In the genomic region with DNA sequence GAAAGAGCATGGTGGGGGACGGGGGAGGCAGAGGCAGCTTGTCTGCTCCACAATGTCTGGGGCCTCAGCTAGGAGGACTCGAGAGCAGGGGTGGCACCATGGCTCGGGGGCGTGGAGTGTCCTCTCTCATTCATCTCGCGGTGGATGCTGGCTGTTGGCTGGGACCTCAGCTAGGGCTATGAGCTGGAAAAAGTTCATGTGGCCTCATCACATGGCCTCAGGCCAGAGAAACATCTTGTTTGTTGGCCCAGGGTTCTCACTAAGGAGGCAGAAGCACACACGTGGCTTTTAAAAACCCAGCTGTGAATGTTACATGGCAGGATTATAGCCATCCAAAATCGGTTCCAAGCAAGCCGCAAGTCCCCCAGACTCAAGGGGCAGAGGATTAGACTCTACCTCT, we compare ENCODE assay signal across 14 cellular contexts. TPM values are rescaled to one million over a fixed set of nuclear protein-coding genes. Genes with fewer than 3 reads are reported as not detected.
DNase-seq lines count a peak whose midpoint lies in the region; ATAC-seq, FAIRE-seq and TF ChIP-seq lines count a peak whose summit lies in the region.
"Had no signal": no experiment of that assay in that cellular context is flagged by ENCODE, and none has a peak within 500 bp of the region (broad histone marks: within the 10 kb centered on the region; RNA-seq: fewer than 3 reads in every experiment).

No MANE protein-coding gene starts in this region.

- H3K27me3 Mint-ChIP-seq in HFFc6 (ENCODE audit: insufficient read depth): peaks cover 2% of the 10 kb centered on the region
- H3K27me3 Mint-ChIP-seq: activated B cell treated with CpG ODN at 0.5 μM for 24 hours; activated T-cell treated with anti-CD3 and anti-CD28 coated beads, Interleukin-2, amount 50 U/mL, for 24 hours; natural killer cell treated with Interleukin-12 subunit alpha and Interleukin-12 subunit beta and Interleukin-15 and Interleukin-18, amount 100 ng/mL, for 72 hours had no signal

- no peaks in the 10 kb centered on the region for H3K27me3 ChIP-seq in lower lobe of right lung (ENCODE audit: low read depth)
- no peaks in the 10 kb centered on the region for H3K27me3 ChIP-seq in A673 (replicated peaks; ENCODE audit: insufficient read depth, low read depth, low read length, poor library complexity)

- H3K9me3 ChIP-seq in lower lobe of right lung (no peaks in the 10 kb centered on the region), A673 (ENCODE audit: low read depth, low read length, poor library complexity, severe bottlenecking) (no peaks in the 10 kb centered on the region)

- no peak overlapping the region for H3K4me3 ChIP-seq in lower lobe of right lung
- H3K4me3 ChIP-seq in A673 (ENCODE audit: low read depth, low read length, poor library complexity, severe bottlenecking): no peak overlapping the region

- H3K36me3 ChIP-seq in lower lobe of right lung: peaks cover 23% of the 10 kb centered on the region
- H3K36me3 ChIP-seq in A673 (ENCODE audit: insufficient read depth, low read length, poor library complexity, severe bottlenecking): peaks cover 26% of the 10 kb centered on the region

- CTCF ChIA-PET in A673 (lab: Charles Lee): no interaction called here

- no peak overlapping the region for H3K4me3 Mint-ChIP-seq in HFFc6
- H3K4me3 Mint-ChIP-seq: activated B cell treated with CpG ODN at 0.5 μM for 24 hours; activated T-cell treated with anti-CD3 and anti-CD28 coated beads, Interleukin-2, amount 50 U/mL, for 24 hours; natural killer cell treated with Interleukin-12 subunit alpha and Interleukin-12 subunit beta and Interleukin-15 and Interleukin-18, amount 100 ng/mL, for 72 hours had no signal

- no peak for ATAC-seq in lower lobe of right lung
- ATAC-seq: natural killer cell treated with Interleukin-12 subunit alpha and Interleukin-12 subunit beta and Interleukin-15 and Interleukin-18, amount 100 ng/mL, for 72 hours had no signal

- peaks cover 28% of the 10 kb centered on the region for H3K36me3 Mint-ChIP-seq in HFFc6 (ENCODE audit: low read depth)

- peak overlapping the region; percentile 73 for H3K27ac Mint-ChIP-seq in HFFc6
- H3K27ac Mint-ChIP-seq: activated B cell treated with CpG ODN at 0.5 μM for 24 hours; activated T-cell treated with anti-CD3 and anti-CD28 coated beads, Interleukin-2, amount 50 U/mL, for 24 hours; natural killer cell treated with Interleukin-12 subunit alpha and Interleukin-12 subunit beta and Interleukin-15 and Interleukin-18, amount 100 ng/mL, for 72 hours had no signal

- TF ChIP-seq CTCF in HFFc6 (IDR thresholded peaks at IDR 0.05): peak; percentile 27; the same call in 1 of the 2 replicates
- no peak for TF ChIP-seq CTCF in lower lobe of right lung (IDR thresholded peaks at IDR 0.05)
- no peak for TF ChIP-seq CTCF in A673 (conservative IDR thresholded peaks at IDR 0.05; ENCODE audit: low read depth, low read length)

- no peak for FAIRE-seq in HTR-8/SVneo (lab: Jason Lieb, UNC)
- FAIRE-seq: islet of Langerhans had no signal

- POLR2A ChIA-PET in A673 (lab: Charles Lee; ENCODE audit: low non-redundant PET): no interaction called here

- H3K4me1 Mint-ChIP-seq in HFFc6 (ENCODE audit: low read depth): peaks cover 18% of the 10 kb centered on the region

- intact Hi-C loops in lower lobe of right lung (cut with DNase I): loop anchor here (10.0 kb wide), 1 partner anchor 49 kb away; no protein-coding TSS in a partner anchor
- intact Hi-C loops in A673 (cut with micrococcal nuclease; ENCODE audit: unreplicated experiment): loop anchor here (10.0 kb wide), 1 partner anchor 799 kb away; no protein-coding TSS in a partner anchor

- peak; percentile 59 for DNase-seq in AG08396 (ENCODE audit: low spot score)
- peak; percentile 75 for DNase-seq in HFFc6
- peak; percentile 80 for DNase-seq in fibroblast of gingiva (ENCODE audit: low read depth)
- peak; percentile 37 for DNase-seq in myocyte (ENCODE audit: low read depth)
- no peak for DNase-seq in lower lobe of right lung
- no peak for DNase-seq in HTR-8/SVneo (ENCODE audit: insufficient read length, low spot score)
- DNase-seq in A673 (ENCODE audit: low spot score): no peak
- no peak for DNase-seq in CD1c-positive myeloid dendritic cell (ENCODE audit: extremely low spot score)
- DNase-seq: activated B cell treated with CpG ODN at 0.5 μM for 24 hours; activated T-cell treated with anti-CD3 and anti-CD28 coated beads, Interleukin-2, amount 50 U/mL, for 24 hours; GF-D8; SIG-M5 had no signal

- H3K9me3 Mint-ChIP-seq in HFFc6: no peaks in the 10 kb centered on the region
- H3K9me3 Mint-ChIP-seq: activated B cell treated with CpG ODN at 0.5 μM for 24 hours; activated T-cell treated with anti-CD3 and anti-CD28 coated beads, Interleukin-2, amount 50 U/mL, for 24 hours; natural killer cell treated with Interleukin-12 subunit alpha and Interleukin-12 subunit beta and Interleukin-15 and Interleukin-18, amount 100 ng/mL, for 72 hours had no signal

- no TSS peak for BruUV-seq in A673 (replicated peaks; lab: Mats Ljungman, UMichigan)

- H3K4me1 ChIP-seq in lower lobe of right lung (no peaks in the 10 kb centered on the region), A673 (ENCODE audit: insufficient read depth, low read length, poor library complexity, severe bottlenecking) (no peaks in the 10 kb centered on the region)

- H3K27ac ChIP-seq in lower lobe of right lung: no peak overlapping the region
- H3K27ac ChIP-seq in A673 (ENCODE audit: low read depth, low read length, poor library complexity, severe bottlenecking): no peak overlapping the region

RNA-seq across cellular contexts. Expression of gene CENPS, which starts 6.2 kb away (rescaled TPM):
- 10 to 100 TPM; 24.3 to 31.0 (median 27.3) TPM for total RNA-seq in HFFc6 (2021; fragmentation: NEBNext Ultra II Directional; extraction: Animal tissue kit (Norgen Biotek cat#: 25700))
- total RNA-seq in myocyte: 4.0 and 4.7 TPM in 2 replicates
- 22.2 TPM for polyA plus RNA-seq in myocyte (2012)
- 13.4 TPM for total RNA-seq in lower lobe of right lung
- total RNA-seq in A673 (2021): 37.7 and 42.2 TPM in 2 replicates

RNA-seq across cellular contexts. Expression of gene PGD, which starts 25.2 kb away (rescaled TPM):
- total RNA-seq in HFFc6 (2021; fragmentation: NEBNext Ultra II Directional; extraction: Animal tissue kit (Norgen Biotek cat#: 25700)): 100 to 1,000 TPM; 131 to 235 (median 220) TPM
- total RNA-seq in myocyte (165 and 186 TPM in 2 replicates), lower lobe of right lung (213 TPM), A673 (2021) (423 and 451 TPM in 2 replicates)
- 214 TPM for polyA plus RNA-seq in myocyte (2012)

RNA-seq across cellular contexts. Expression of gene CORT, which starts 25.8 kb away (rescaled TPM):
- total RNA-seq in HFFc6 (2021; fragmentation: NEBNext Ultra II Directional; extraction: Animal tissue kit (Norgen Biotek cat#: 25700)): under 1 TPM in 2 of 6 experiments, not detected in 4; 0.43 TPM
- total RNA-seq in myocyte: not detected in 2 replicates
- 0.90 TPM for polyA plus RNA-seq in myocyte (2012)
- not detected for total RNA-seq in lower lobe of right lung
- 1.4 and 2.0 TPM in 2 replicates for total RNA-seq in A673 (2021)

RNA-seq across cellular contexts. Expression of gene DFFA, which starts 48.3 kb away (rescaled TPM):
- 10 to 100 TPM; 44.1 to 58.6 (median 48.4) TPM for total RNA-seq in HFFc6 (2021; fragmentation: NEBNext Ultra II Directional; extraction: Animal tissue kit (Norgen Biotek cat#: 25700))
- 17.2 and 27.1 TPM in 2 replicates for total RNA-seq in myocyte
- polyA plus RNA-seq in myocyte (2012): 27.3 TPM
- 37.0 TPM for total RNA-seq in lower lobe of right lung
- total RNA-seq in A673 (2021): 49.1 and 49.7 TPM in 2 replicates

RNA-seq across cellular contexts. Expression of gene PEX14, which starts 50.7 kb away (rescaled TPM):
- total RNA-seq in HFFc6 (2021; fragmentation: NEBNext Ultra II Directional; extraction: Animal tissue kit (Norgen Biotek cat#: 25700)): 10 to 100 TPM; 23.1 to 28.4 (median 26.0) TPM
- total RNA-seq in myocyte: 11.5 and 15.0 TPM in 2 replicates
- polyA plus RNA-seq in myocyte (2012): 20.9 TPM
- 27.9 TPM for total RNA-seq in lower lobe of right lung
- 26.8 and 29.3 TPM in 2 replicates for total RNA-seq in A673 (2021)

Comparison
In these comparisons a context has a peak if more than half of its experiments do, and no peak if none do; other contexts are left out.
1. DNase-seq: peak in AG08396 (single experiment), HFFc6 (single experiment), fibroblast of gingiva (single experiment) and myocyte (single experiment); none in lower lobe of right lung (single experiment), HTR-8/SVneo (single experiment), A673 (single experiment) and CD1c-positive myeloid dendritic cell (single experiment).